In the genomic region with DNA sequence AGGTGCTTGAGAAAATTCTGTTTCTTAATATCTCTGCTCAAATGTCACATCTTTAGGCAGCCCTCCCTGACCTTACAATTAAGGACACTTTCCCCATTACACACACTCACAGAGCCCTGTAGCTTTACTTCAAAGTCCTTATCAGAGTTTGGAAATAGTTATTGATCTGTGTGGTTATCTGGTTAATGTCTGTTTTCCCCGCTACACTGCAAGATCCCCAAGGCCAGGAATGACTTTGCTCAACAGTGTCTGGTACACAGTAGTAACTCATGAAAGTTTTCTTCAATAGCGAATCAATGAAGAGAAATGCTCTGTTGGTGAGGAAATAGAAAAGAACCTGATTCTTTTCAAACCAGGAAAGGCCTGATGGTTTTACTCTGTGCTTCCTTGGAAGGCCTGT, we compare ENCODE assay signal across 1 cellular context.
A peak's percentile ranks its signal among the peaks of the same experiment; 100 is the strongest.
TF ChIP-seq lines count a peak whose summit lies in the region.

No MANE protein-coding gene starts in this region.

TF ChIP-seq in HepG2, 621 proteins besides CTCF, POLR2A, EP300 and RAD21 (continued from another document and continues in another):
- TF ChIP-seq, protein P1, sequence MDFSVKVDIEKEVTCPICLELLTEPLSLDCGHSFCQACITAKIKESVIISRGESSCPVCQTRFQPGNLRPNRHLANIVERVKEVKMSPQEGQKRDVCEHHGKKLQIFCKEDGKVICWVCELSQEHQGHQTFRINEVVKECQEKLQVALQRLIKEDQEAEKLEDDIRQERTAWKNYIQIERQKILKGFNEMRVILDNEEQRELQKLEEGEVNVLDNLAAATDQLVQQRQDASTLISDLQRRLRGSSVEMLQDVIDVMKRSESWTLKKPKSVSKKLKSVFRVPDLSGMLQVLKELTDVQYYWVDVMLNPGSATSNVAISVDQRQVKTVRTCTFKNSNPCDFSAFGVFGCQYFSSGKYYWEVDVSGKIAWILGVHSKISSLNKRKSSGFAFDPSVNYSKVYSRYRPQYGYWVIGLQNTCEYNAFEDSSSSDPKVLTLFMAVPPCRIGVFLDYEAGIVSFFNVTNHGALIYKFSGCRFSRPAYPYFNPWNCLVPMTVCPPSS (IDR thresholded peaks at IDR 0.05), result no peak
- TF ChIP-seq ATM (IDR thresholded peaks at IDR 0.05; ENCODE audit: borderline replicate concordance), result no peak
- TF ChIP-seq KAT2B (IDR thresholded peaks at IDR 0.05; ENCODE audit: borderline replicate concordance, low read depth, low read length), result peak; percentile 50; the same call in 1 of the 2 replicates
- no peak for TF ChIP-seq ZNF607 (CRISPR knock-in tag; IDR thresholded peaks at IDR 0.05; ENCODE audit: borderline replicate concordance)
- peak; percentile 54; the same call in 1 of the 2 replicates for TF ChIP-seq FOSL2 (CRISPR knock-in tag; IDR thresholded peaks at IDR 0.05)
- TF ChIP-seq NR1H2 (CRISPR knock-in tag; IDR thresholded peaks at IDR 0.05; ENCODE audit: borderline replicate concordance, low read depth), result no peak
- TF ChIP-seq, protein P2, sequence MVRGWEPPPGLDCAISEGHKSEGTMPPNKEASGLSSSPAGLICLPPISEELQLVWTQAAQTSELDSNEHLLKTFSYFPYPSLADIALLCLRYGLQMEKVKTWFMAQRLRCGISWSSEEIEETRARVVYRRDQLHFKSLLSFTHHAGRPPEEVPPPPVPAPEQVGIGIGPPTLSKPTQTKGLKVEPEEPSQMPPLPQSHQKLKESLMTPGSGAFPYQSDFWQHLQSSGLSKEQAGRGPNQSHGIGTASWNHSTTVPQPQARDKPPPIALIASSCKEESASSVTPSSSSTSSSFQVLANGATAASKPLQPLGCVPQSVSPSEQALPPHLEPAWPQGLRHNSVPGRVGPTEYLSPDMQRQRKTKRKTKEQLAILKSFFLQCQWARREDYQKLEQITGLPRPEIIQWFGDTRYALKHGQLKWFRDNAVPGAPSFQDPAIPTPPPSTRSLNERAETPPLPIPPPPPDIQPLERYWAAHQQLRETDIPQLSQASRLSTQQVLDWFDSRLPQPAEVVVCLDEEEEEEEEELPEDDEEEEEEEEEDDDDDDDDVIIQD (CRISPR knock-in tag; IDR thresholded peaks at IDR 0.05; ENCODE audit: low read depth), result peak; percentile 31; the same call in 1 of the 2 replicates
- TF ChIP-seq, protein P3, sequence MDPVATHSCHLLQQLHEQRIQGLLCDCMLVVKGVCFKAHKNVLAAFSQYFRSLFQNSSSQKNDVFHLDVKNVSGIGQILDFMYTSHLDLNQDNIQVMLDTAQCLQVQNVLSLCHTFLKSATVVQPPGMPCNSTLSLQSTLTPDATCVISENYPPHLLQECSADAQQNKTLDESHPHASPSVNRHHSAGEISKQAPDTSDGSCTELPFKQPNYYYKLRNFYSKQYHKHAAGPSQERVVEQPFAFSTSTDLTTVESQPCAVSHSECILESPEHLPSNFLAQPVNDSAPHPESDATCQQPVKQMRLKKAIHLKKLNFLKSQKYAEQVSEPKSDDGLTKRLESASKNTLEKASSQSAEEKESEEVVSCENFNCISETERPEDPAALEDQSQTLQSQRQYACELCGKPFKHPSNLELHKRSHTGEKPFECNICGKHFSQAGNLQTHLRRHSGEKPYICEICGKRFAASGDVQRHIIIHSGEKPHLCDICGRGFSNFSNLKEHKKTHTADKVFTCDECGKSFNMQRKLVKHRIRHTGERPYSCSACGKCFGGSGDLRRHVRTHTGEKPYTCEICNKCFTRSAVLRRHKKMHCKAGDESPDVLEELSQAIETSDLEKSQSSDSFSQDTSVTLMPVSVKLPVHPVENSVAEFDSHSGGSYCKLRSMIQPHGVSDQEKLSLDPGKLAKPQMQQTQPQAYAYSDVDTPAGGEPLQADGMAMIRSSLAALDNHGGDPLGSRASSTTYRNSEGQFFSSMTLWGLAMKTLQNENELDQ (CRISPR knock-in tag; IDR thresholded peaks at IDR 0.05; ENCODE audit: borderline replicate concordance), result no peak
- peak; percentile 55 to 62; a peak in 3 of 4 replicates for TF ChIP-seq NR2F1 (CRISPR knock-in tag; IDR thresholded peaks at IDR 0.05)
- TF ChIP-seq, protein P4, sequence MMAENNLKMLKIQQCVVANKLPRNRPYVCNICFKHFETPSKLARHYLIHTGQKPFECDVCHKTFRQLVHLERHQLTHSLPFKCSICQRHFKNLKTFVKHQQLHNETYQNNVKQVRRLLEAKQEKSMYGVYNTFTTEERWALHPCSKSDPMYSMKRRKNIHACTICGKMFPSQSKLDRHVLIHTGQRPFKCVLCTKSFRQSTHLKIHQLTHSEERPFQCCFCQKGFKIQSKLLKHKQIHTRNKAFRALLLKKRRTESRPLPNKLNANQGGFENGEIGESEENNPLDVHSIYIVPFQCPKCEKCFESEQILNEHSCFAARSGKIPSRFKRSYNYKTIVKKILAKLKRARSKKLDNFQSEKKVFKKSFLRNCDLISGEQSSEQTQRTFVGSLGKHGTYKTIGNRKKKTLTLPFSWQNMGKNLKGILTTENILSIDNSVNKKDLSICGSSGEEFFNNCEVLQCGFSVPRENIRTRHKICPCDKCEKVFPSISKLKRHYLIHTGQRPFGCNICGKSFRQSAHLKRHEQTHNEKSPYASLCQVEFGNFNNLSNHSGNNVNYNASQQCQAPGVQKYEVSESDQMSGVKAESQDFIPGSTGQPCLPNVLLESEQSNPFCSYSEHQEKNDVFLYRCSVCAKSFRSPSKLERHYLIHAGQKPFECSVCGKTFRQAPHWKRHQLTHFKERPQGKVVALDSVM (CRISPR knock-in tag; IDR thresholded peaks at IDR 0.05), result no peak
- TF ChIP-seq HNRNPL (IDR thresholded peaks at IDR 0.05; ENCODE audit: low read depth, low read length), result no peak
- no peak for TF ChIP-seq PHF5A (CRISPR knock-in tag; IDR thresholded peaks at IDR 0.05; ENCODE audit: low read depth, unreplicated experiment)
- TF ChIP-seq, protein P5, sequence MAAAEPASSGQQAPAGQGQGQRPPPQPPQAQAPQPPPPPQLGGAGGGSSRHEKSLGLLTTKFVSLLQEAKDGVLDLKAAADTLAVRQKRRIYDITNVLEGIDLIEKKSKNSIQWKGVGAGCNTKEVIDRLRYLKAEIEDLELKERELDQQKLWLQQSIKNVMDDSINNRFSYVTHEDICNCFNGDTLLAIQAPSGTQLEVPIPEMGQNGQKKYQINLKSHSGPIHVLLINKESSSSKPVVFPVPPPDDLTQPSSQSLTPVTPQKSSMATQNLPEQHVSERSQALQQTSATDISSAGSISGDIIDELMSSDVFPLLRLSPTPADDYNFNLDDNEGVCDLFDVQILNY (CRISPR knock-in tag; conservative IDR thresholded peaks at IDR 0.05), result no peak
- peak; percentile 95 for TF ChIP-seq RXRB (CRISPR knock-in tag; IDR thresholded peaks at IDR 0.05; ENCODE audit: borderline replicate concordance)
- TF ChIP-seq ZNF703 (CRISPR knock-in tag; IDR thresholded peaks at IDR 0.05; ENCODE audit: borderline replicate concordance), result 0 out of 2 replicates have a peak, but pooled peaks have one; percentile 55
- no peak for TF ChIP-seq U2AF2 (IDR thresholded peaks at IDR 0.05; ENCODE audit: low read depth, low read length)
- peak; percentile 39; the same call in 1 of the 2 replicates for TF ChIP-seq ZFY (CRISPR knock-in tag; IDR thresholded peaks at IDR 0.05)
- no peak for TF ChIP-seq SMARCE1 (IDR thresholded peaks at IDR 0.05; ENCODE audit: borderline replicate concordance)
- TF ChIP-seq, protein P6, sequence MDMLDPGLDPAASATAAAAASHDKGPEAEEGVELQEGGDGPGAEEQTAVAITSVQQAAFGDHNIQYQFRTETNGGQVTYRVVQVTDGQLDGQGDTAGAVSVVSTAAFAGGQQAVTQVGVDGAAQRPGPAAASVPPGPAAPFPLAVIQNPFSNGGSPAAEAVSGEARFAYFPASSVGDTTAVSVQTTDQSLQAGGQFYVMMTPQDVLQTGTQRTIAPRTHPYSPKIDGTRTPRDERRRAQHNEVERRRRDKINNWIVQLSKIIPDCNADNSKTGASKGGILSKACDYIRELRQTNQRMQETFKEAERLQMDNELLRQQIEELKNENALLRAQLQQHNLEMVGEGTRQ (IDR thresholded peaks at IDR 0.05; ENCODE audit: low read depth, low read length), result no peak
- TF ChIP-seq, protein P6 (CRISPR knock-in tag; IDR thresholded peaks at IDR 0.05; ENCODE audit: borderline replicate concordance), result no peak
- TF ChIP-seq, protein P7, sequence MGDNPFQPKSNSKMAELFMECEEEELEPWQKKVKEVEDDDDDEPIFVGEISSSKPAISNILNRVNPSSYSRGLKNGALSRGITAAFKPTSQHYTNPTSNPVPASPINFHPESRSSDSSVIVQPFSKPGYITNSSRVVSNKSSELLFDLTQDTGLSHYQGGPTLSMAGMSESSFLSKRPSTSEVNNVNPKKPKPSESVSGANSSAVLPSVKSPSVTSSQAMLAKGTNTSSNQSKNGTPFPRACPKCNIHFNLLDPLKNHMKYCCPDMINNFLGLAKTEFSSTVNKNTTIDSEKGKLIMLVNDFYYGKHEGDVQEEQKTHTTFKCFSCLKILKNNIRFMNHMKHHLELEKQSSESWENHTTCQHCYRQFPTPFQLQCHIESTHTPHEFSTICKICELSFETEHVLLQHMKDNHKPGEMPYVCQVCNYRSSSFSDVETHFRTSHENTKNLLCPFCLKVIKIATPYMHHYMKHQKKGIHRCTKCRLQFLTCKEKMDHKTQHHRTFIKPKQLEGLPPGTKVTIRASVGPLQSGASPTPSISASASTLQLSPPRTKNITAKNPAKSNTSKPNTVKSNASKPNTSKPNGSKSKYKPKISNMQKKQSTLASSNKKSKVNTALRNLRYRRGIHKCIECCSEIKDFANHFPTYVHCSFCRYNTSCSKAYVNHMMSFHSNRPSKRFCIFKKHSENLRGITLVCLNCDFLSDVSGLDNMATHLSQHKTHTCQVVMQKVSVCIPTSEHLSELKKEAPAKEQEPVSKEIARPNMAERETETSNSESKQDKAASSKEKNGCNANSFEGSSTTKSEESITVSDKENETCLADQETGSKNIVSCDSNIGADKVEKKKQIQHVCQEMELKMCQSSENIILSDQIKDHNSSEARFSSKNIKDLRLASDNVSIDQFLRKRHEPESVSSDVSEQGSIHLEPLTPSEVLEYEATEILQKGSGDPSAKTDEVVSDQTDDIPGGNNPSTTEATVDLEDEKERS (CRISPR knock-in tag; IDR thresholded peaks at IDR 0.05), result peak; percentile 76; the same call in 1 of the 2 replicates
- TF ChIP-seq, protein P8, sequence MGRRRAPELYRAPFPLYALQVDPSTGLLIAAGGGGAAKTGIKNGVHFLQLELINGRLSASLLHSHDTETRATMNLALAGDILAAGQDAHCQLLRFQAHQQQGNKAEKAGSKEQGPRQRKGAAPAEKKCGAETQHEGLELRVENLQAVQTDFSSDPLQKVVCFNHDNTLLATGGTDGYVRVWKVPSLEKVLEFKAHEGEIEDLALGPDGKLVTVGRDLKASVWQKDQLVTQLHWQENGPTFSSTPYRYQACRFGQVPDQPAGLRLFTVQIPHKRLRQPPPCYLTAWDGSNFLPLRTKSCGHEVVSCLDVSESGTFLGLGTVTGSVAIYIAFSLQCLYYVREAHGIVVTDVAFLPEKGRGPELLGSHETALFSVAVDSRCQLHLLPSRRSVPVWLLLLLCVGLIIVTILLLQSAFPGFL (CRISPR knock-in tag; IDR thresholded peaks at IDR 0.05), result no peak
- TF ChIP-seq, protein P9, sequence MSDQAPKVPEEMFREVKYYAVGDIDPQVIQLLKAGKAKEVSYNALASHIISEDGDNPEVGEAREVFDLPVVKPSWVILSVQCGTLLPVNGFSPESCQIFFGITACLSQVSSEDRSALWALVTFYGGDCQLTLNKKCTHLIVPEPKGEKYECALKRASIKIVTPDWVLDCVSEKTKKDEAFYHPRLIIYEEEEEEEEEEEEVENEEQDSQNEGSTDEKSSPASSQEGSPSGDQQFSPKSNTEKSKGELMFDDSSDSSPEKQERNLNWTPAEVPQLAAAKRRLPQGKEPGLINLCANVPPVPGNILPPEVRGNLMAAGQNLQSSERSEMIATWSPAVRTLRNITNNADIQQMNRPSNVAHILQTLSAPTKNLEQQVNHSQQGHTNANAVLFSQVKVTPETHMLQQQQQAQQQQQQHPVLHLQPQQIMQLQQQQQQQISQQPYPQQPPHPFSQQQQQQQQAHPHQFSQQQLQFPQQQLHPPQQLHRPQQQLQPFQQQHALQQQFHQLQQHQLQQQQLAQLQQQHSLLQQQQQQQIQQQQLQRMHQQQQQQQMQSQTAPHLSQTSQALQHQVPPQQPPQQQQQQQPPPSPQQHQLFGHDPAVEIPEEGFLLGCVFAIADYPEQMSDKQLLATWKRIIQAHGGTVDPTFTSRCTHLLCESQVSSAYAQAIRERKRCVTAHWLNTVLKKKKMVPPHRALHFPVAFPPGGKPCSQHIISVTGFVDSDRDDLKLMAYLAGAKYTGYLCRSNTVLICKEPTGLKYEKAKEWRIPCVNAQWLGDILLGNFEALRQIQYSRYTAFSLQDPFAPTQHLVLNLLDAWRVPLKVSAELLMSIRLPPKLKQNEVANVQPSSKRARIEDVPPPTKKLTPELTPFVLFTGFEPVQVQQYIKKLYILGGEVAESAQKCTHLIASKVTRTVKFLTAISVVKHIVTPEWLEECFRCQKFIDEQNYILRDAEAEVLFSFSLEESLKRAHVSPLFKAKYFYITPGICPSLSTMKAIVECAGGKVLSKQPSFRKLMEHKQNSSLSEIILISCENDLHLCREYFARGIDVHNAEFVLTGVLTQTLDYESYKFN (CRISPR knock-in tag; conservative IDR thresholded peaks at IDR 0.05), result peak; percentile 89
